Comparison of ENCODE assay signal across 8 cellular contexts in the genomic region with DNA sequence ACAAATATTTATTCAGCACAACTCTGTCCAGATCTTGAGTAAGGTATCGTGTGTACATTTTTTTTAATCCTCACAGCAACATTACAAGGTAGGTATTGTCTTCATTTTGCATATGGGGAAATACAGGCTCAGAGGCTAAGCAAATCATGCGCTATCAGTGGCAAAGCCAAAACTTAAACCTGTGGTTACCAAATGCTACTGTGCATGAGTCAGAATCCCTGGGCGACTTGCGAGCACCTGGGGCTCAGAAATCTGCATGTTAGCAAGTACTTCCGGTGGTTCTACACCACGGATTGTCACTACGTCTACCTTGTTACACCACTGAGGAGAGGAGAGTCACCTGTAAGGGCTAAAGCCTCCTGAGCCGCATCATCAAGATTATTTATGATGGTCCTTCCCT. TPM values are rescaled to one million over a fixed set of nuclear protein-coding genes. Genes with fewer than 3 reads are reported as not detected.
DNase-seq lines count a peak whose midpoint lies in the region; ATAC-seq lines count a peak whose summit lies in the region.

No MANE protein-coding gene starts in this region.

- DNase-seq in activated CD8-positive, alpha-beta memory T cell treated with anti-CD3 and anti-CD28 coated beads, Interleukin-2, amount 50 U/mL, for 1 hour (ENCODE audit: extremely low read depth), result peak; percentile 65
- DNase-seq in activated CD8-positive, alpha-beta memory T cell treated with anti-CD3 and anti-CD28 coated beads, Interleukin-2, amount 50 U/mL, for 48 hours, result no peak
- peak; percentile 87 for DNase-seq in activated effector memory CD4-positive, alpha-beta T cell treated with anti-CD3 and anti-CD28 coated beads, Interleukin-2, amount 50 U/mL, for 16 hours
- peak; percentile 67 for DNase-seq in stimulated activated CD4-positive, alpha-beta T cell treated with anti-CD3 and anti-CD28 coated beads, Interleukin-2, amount 100 ng/mL, for 4 hours (ENCODE audit: low read depth)
- DNase-seq in Ammon's horn (ENCODE audit: low spot score) (no peak), Right ventricle myocardium superior (no peak), AG20443 (ENCODE audit: low spot score) (no peak)

- ATAC-seq in HG03575 (IDR thresholded peaks at IDR 0.05; ENCODE audit: extremely low read depth, insufficient number of reproducible peaks, low FRiP score, unreplicated experiment) (peak; percentile 82), Right ventricle myocardium superior (ENCODE audit: poor library complexity) (no peak)

- intact Hi-C loops in Right ventricle myocardium superior (cut with DNase I), result no loop called here

RNA-seq across cellular contexts. Expression of gene C5orf58, which starts 21.3 kb away (rescaled TPM):
- total RNA-seq in Right ventricle myocardium superior, result 0.65 TPM

RNA-seq across cellular contexts. Expression of gene LCP2, which starts 43.5 kb away (rescaled TPM):
- total RNA-seq in Right ventricle myocardium superior, result 6.7 TPM

Comparison
In these comparisons a context has a peak if more than half of its experiments do, and no peak if none do; other contexts are left out.
1. DNase-seq: peak in activated CD8-positive, alpha-beta memory T cell treated with anti-CD3 and anti-CD28 coated beads, Interleukin-2, amount 50 U/mL, for 1 hour (single experiment), activated effector memory CD4-positive, alpha-beta T cell treated with anti-CD3 and anti-CD28 coated beads, Interleukin-2, amount 50 U/mL, for 16 hours (single experiment) and stimulated activated CD4-positive, alpha-beta T cell treated with anti-CD3 and anti-CD28 coated beads, Interleukin-2, amount 100 ng/mL, for 4 hours (single experiment); none in activated CD8-positive, alpha-beta memory T cell treated with anti-CD3 and anti-CD28 coated beads, Interleukin-2, amount 50 U/mL, for 48 hours (single experiment), Ammon's horn (single experiment), Right ventricle myocardium superior (single experiment) and AG20443 (single experiment).